In genomic region chr6:90393232-90393884, GRCh38 we compare ENCODE assay signal across 8 cellular contexts.
DNase-seq lines count a peak whose midpoint lies in the region; ATAC-seq lines count a peak whose summit lies in the region.

No MANE protein-coding gene starts in this region.

- peak; percentile 62 for ATAC-seq in GM21786 (IDR thresholded peaks at IDR 0.05; ENCODE audit: unreplicated experiment)

- peak; percentile 64 for DNase-seq in D341Med (ENCODE audit: low spot score)
- DNase-seq in NCI-H1417 (lab: John Stamatoyannopoulos, UW): peak; percentile 43 to 76 (median 74)
- DNase-seq in T-helper 2 cell: peak in 4 of 5 experiments; percentile 41 to 83 (median 54)
- peak; percentile 17 for DNase-seq in amniotic stem cell (lab: John Stamatoyannopoulos, UW)
- peak; percentile 28 to 46 for DNase-seq in hippocampal formation (lab: John Stamatoyannopoulos, UW)
- peak; percentile 60 for DNase-seq in stimulated activated CD4-positive, alpha-beta T cell treated with anti-CD3 and anti-CD28 coated beads, Interleukin-12 subunit alpha, Interleukin-12 subunit beta, amount 100 ng/mL, for 4 hours
- no peak for DNase-seq in OCI-M2 (lab: John Stamatoyannopoulos, UW; ENCODE audit: unreplicated experiment)
